1 cellular context compared by ENCODE assay signal in genomic region chr3:50204052-50204803, GRCh38.
TF ChIP-seq lines count a peak whose summit lies in the region.

No MANE protein-coding gene starts in this region.

TF ChIP-seq in IMR-90, 13 proteins besides CTCF, POLR2A, EP300 and RAD21:
- TF ChIP-seq RFX5 (IDR thresholded peaks at IDR 0.05; ENCODE audit: low read depth, low read length) (no peak), CHD1 (IDR thresholded peaks at IDR 0.05; ENCODE audit: low read depth, low read length) (no peak), SMC3 (IDR thresholded peaks at IDR 0.05; ENCODE audit: low read depth, low read length) (no peak), ELK1 (IDR thresholded peaks at IDR 0.05; ENCODE audit: borderline replicate concordance, low read depth, low read length) (no peak), MAZ (IDR thresholded peaks at IDR 0.05; ENCODE audit: borderline replicate concordance, low read depth, low read length) (no peak)
- TF ChIP-seq, protein P1, sequence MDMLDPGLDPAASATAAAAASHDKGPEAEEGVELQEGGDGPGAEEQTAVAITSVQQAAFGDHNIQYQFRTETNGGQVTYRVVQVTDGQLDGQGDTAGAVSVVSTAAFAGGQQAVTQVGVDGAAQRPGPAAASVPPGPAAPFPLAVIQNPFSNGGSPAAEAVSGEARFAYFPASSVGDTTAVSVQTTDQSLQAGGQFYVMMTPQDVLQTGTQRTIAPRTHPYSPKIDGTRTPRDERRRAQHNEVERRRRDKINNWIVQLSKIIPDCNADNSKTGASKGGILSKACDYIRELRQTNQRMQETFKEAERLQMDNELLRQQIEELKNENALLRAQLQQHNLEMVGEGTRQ (IDR thresholded peaks at IDR 0.05; ENCODE audit: low read depth, low read length), result no peak
